11 cellular contexts compared by ENCODE assay signal in genomic region chr6:169172435-169172834, GRCh38.
A peak's percentile ranks its signal among the peaks of the same experiment; 100 is the strongest.
DNase-seq lines count a peak whose midpoint lies in the region; ATAC-seq and TF ChIP-seq lines count a peak whose summit lies in the region.
"Had no signal": no experiment of that assay in that cellular context is flagged by ENCODE, and none has a peak within 500 bp of the region (broad histone marks: within the 10 kb centered on the region; RNA-seq: fewer than 3 reads in every experiment).

No MANE protein-coding gene starts in this region.

- DNase-seq in A172 (ENCODE audit: low spot score) (peak; percentile 67), Kasumi-1 (lab: John Stamatoyannopoulos, UW) (peak; percentile 51 to 52), choroid plexus epithelial cell (ENCODE audit: low read depth) (peak; percentile 93), left lung (no peak), middle frontal gyrus (ENCODE audit: extremely low spot score, low spot score) (no peak)
- DNase-seq in effector CD4-positive, alpha-beta T cell: no peak
- DNase-seq: activated CD4-positive, alpha-beta T cell treated with anti-CD3 and anti-CD28 coated beads for 4 hours; naive thymus-derived CD8-positive, alpha-beta T cell; NCI-H1105 had no signal

- no peaks in the 10 kb centered on the region for H3K9me3 ChIP-seq in left lung

- no peak for TF ChIP-seq CTCF in choroid plexus epithelial cell (conservative IDR thresholded peaks at IDR 0.05; ENCODE audit: low read depth, low read length)
- no peak for TF ChIP-seq CTCF in left lung (IDR thresholded peaks at IDR 0.05)

- no peak overlapping the region for H3K27ac ChIP-seq in left lung

- intact Hi-C loops in left lung (cut with DNase I): no loop called here

- no peaks in the 10 kb centered on the region for H3K27me3 ChIP-seq in left lung

- peak; percentile 47 for ATAC-seq in left lung
- ATAC-seq in GM21381 (IDR thresholded peaks at IDR 0.05; ENCODE audit: unreplicated experiment): no peak
- no peak for ATAC-seq in HG03159 (IDR thresholded peaks at IDR 0.05; ENCODE audit: unreplicated experiment)
- ATAC-seq: naive thymus-derived CD8-positive, alpha-beta T cell had no signal

- no peaks in the 10 kb centered on the region for H3K36me3 ChIP-seq in left lung

- H3K4me3 ChIP-seq in choroid plexus epithelial cell (ENCODE audit: low read depth, low read length): no peak overlapping the region
- no peak overlapping the region for H3K4me3 ChIP-seq in left lung

- peaks cover 0 to 2% of the 10 kb centered on the region in 2 donors for H3K4me1 ChIP-seq in left lung

Comparison
In these comparisons a context has a peak if more than half of its experiments do, and no peak if none do; other contexts are left out.
1. DNase-seq: peak in A172 (single experiment), Kasumi-1 (2 of 2) and choroid plexus epithelial cell (single experiment); none in left lung (0 of 2), middle frontal gyrus (single experiment) and effector CD4-positive, alpha-beta T cell (single experiment).